In genomic region chr12:48957141-48958048, GRCh38 we compare ENCODE assay signal across 8 cellular contexts. TPM values are rescaled to one million over a fixed set of nuclear protein-coding genes. Genes with fewer than 3 reads are reported as not detected.
A peak's percentile ranks its signal among the peaks of the same experiment; 100 is the strongest.
DNase-seq lines count a peak whose midpoint lies in the region; ATAC-seq, FAIRE-seq and TF ChIP-seq lines count a peak whose summit lies in the region.

Gene ARF3, minus strand, starts transcription at chr12:48957487. Its CDS starts 16,392 bp downstream, at chr12:48941095.

- H3K9ac ChIP-seq in mammary epithelial cell (ENCODE audit: insufficient read depth, low read length): peak within 1 kb of the TSS; percentile 74

- H3K27me3 ChIP-seq in mammary epithelial cell (ENCODE audit: insufficient read depth, low read length) (no peaks in the 10 kb centered on the region), small intestine (ENCODE audit: control insufficient read depth in 2 of 2, insufficient read depth in 2 of 2, low read length in 2 of 2) (no peaks in the 10 kb centered on the region)

- H3K4me1 ChIP-seq in mammary epithelial cell (ENCODE audit: insufficient read depth, low read length): peaks cover 28% of the 10 kb centered on the region
- peaks cover 3 to 6% of the 10 kb centered on the region in 2 donors for H3K4me1 ChIP-seq in small intestine (ENCODE audit: control insufficient read depth in 2 of 2, insufficient read depth in 1 of 2, low read depth in 1 of 2, low read length in 1 of 2)

- dilution Hi-C loops in mammary epithelial cell (cut with HindIII; ENCODE audit: low sequenced_read_pairs): no loop called here

- peaks cover 48% of the 10 kb centered on the region for H3K79me2 ChIP-seq in mammary epithelial cell (ENCODE audit: insufficient read depth, low read length)

- under 1% methylated on average over 14 of the region's 58 CpGs for WGBS in mammary epithelial cell (ENCODE audit: low coverage, missing lambda C conversion rate)
- 0 to 1% (median 1%) methylated on average over 49 to 58 of the region's 58 CpGs for WGBS in small intestine, 3 donors

- no peaks in the 10 kb centered on the region for H4K20me1 ChIP-seq in mammary epithelial cell (ENCODE audit: insufficient read depth, low read length)

- H3K36me3 ChIP-seq in mammary epithelial cell (ENCODE audit: insufficient read depth, low read length) (peaks cover 4% of the 10 kb centered on the region), small intestine (ENCODE audit: control insufficient read depth in 2 of 2, insufficient read depth in 2 of 2, low read length in 2 of 2) (no peaks in the 10 kb centered on the region)

- TF ChIP-seq CTCF in WI38 (IDR thresholded peaks at IDR 0.05; ENCODE audit: low read depth, low read length) (no peak), mammary epithelial cell (conservative IDR thresholded peaks at IDR 0.05 in 1 of 2, IDR thresholded peaks at IDR 0.05 in 1 of 2; ENCODE audit: extremely low read depth in 1 of 2, insufficient read depth in 1 of 2, low read depth in 1 of 2, low read length in 2 of 2) (no peak)

- peak; percentile 86 for DNase-seq in A172 (ENCODE audit: low spot score)
- peak; percentile 96 for DNase-seq in NCI-H2227 (lab: John Stamatoyannopoulos, UW; ENCODE audit: unreplicated experiment)
- DNase-seq in mammary epithelial cell: peak; percentile 88
- DNase-seq in iPS-NIHi11 (ENCODE audit: low spot score): peak; percentile 97
- peak; percentile 92 for DNase-seq in small intestine

- peak; percentile 89 for ATAC-seq in GM18867 (IDR thresholded peaks at IDR 0.05; ENCODE audit: unreplicated experiment)
- ATAC-seq in HG03108 (IDR thresholded peaks at IDR 0.05; ENCODE audit: unreplicated experiment): peak; percentile 93

- peak within 1 kb of the TSS; percentile 81 for H3K4me3 ChIP-seq in WI38 (ENCODE audit: low read depth, low read length)
- H3K4me3 ChIP-seq in mammary epithelial cell (replicated peaks in 1 of 3; ENCODE audit: insufficient read depth in 1 of 3, low read depth in 2 of 3, low read length in 3 of 3): peak within 1 kb of the TSS; percentile 82 to 97 (median 96)
- peak within 1 kb of the TSS; percentile 92 to 98 for H3K4me3 ChIP-seq in small intestine (ENCODE audit: low read depth in 1 of 2, low read length in 2 of 2)

- H3K9me3 ChIP-seq in mammary epithelial cell (replicated peaks; ENCODE audit: insufficient read depth, low read length) (no peaks in the 10 kb centered on the region), small intestine (ENCODE audit: control insufficient read depth, low read depth) (no peaks in the 10 kb centered on the region)

- intact Hi-C loops in mammary epithelial cell (cut with micrococcal nuclease): loop anchor here (2.0 to 5.0 kb wide), 2 partner anchors 21 to 175 kb away; partner anchors contain the start of genes TUBA1B and WNT1

- CTCF ChIA-PET in mammary epithelial cell (lab: Charles Lee; ENCODE audit: low non-redundant PET): interaction anchor here (0.5 to 0.6 kb wide), 2 partner anchors 24 to 174 kb away, joined by 3 to 12 read pairs; partner anchors contain the start of gene TUBA1B

- FAIRE-seq in small intestine (lab: Jason Lieb, UNC): no peak

- H2AFZ ChIP-seq in mammary epithelial cell (ENCODE audit: low read depth, low read length): peak within 1 kb of the TSS; percentile 90

- H3K27ac ChIP-seq in mammary epithelial cell (ENCODE audit: insufficient read depth, low read depth, low read length) (peak within 1 kb of the TSS; percentile 78), small intestine (ENCODE audit: low read depth in 1 of 2, low read length in 1 of 2) (peak within 1 kb of the TSS; percentile 52 to 86)

- no TSS peak for BruUV-seq in mammary epithelial cell (replicated peaks; lab: Mats Ljungman, UMichigan)

- in situ Hi-C loops in mammary epithelial cell (cut with MboI; ENCODE audit: low sequenced_read_pairs in 2 of 2): no loop called here

- H3K4me2 ChIP-seq in mammary epithelial cell (ENCODE audit: insufficient read depth, low read depth, low read length): peak within 1 kb of the TSS; percentile 85

RNA-seq across cellular contexts. Expression of gene ARF3, which starts in this region (rescaled TPM):
- total RNA-seq in A172 (2014; rRNA removed; shearing (Covaris generic)): 51.9 and 78.9 TPM in 2 replicates
- 100 to 1,000 TPM in 1 of 2 donors, 10 to 100 TPM in 1; 87.9 to 201 TPM for total RNA-seq in mammary epithelial cell
- polyA plus RNA-seq in mammary epithelial cell: 200 TPM
- 258 TPM for polyA minus RNA-seq in mammary epithelial cell
- polyA plus RNA-seq in small intestine: 10 to 100 TPM; 37.3 to 96.4 (median 38.4) TPM

Comparison
In these comparisons a context has a peak if more than half of its experiments do, and no peak if none do; other contexts are left out.
1. Peak in every context shown above with its lines: DNase-seq, ATAC-seq, H3K4me3 ChIP-seq and H3K27ac ChIP-seq.